Comparison of ENCODE assay signal across 25 cellular contexts in the genomic region with DNA sequence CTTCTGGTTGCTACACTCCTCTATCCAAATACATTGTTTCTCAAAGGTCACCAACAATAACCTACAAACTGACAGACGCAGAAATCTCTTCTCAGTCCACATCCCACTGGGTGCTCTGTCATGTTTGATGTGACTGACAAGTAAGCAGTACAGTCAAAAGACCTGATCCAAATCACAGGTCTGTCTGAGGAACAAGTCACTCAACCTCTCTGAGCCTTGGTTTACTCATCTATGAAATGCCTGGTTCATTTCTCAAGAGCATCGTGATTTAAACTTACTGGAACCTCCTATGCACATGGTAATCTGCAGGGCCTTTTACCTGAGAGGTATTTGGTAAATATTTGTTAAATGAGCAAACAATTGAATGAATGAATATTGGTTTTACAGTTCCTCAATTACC. TPM values are rescaled to one million over a fixed set of nuclear protein-coding genes. Genes with fewer than 3 reads are reported as not detected.
A peak's percentile ranks its signal among the peaks of the same experiment; 100 is the strongest.
DNase-seq lines count a peak whose midpoint lies in the region; ATAC-seq, FAIRE-seq and TF ChIP-seq lines count a peak whose summit lies in the region.
"Had no signal": no experiment of that assay in that cellular context is flagged by ENCODE, and none has a peak within 500 bp of the region (broad histone marks: within the 10 kb centered on the region; RNA-seq: fewer than 3 reads in every experiment).

No MANE protein-coding gene starts in this region.

- peaks cover 4% of the 10 kb centered on the region for H3K27me3 Mint-ChIP-seq in activated CD4-positive, alpha-beta T cell treated with anti-CD3 and anti-CD28 coated beads for 36 hours
- H3K27me3 Mint-ChIP-seq in astrocyte (ENCODE audit: low read depth, unreplicated experiment) (peaks cover 7% of the 10 kb centered on the region), neural progenitor cell (ENCODE audit: insufficient read depth, low read depth) (peaks cover 5% of the 10 kb centered on the region)

- no peak for TF ChIP-seq CTCF in astrocyte (IDR thresholded peaks at IDR 0.05; ENCODE audit: insufficient read depth, low read depth, low read length)
- TF ChIP-seq CTCF in neural progenitor cell (IDR thresholded peaks at IDR 0.05): no peak
- TF ChIP-seq CTCF in left ventricle myocardium inferior (IDR thresholded peaks at IDR 0.05; ENCODE audit: borderline replicate concordance): no peak

- POLR2A ChIA-PET in activated CD4-positive, alpha-beta T cell treated with anti-CD3 and anti-CD28 coated beads for 36 hours (lab: Charles Lee): no interaction called here

- H4K20me1 ChIP-seq in astrocyte (ENCODE audit: insufficient read depth, low read length): no peaks in the 10 kb centered on the region
- no peaks in the 10 kb centered on the region for H4K20me1 ChIP-seq in neural progenitor cell (ENCODE audit: low read depth)
- H4K20me1 ChIP-seq: BLaER1 treated with 17β-estradiol and CSF1 and Interleukin-3, amounts not matched to agents 10 nM and 100 nM had no signal

- peak; percentile 40 for ATAC-seq in activated CD4-positive, alpha-beta T cell treated with anti-CD3 and anti-CD28 coated beads for 36 hours
- ATAC-seq in GM18517 (IDR thresholded peaks at IDR 0.05; ENCODE audit: unreplicated experiment) (no peak), HG02981 (IDR thresholded peaks at IDR 0.05; ENCODE audit: unreplicated experiment) (no peak)

- H3K36me3 ChIP-seq in astrocyte (ENCODE audit: insufficient read depth, low read length) (no peaks in the 10 kb centered on the region), neural progenitor cell (no peaks in the 10 kb centered on the region), left ventricle myocardium inferior (no peaks in the 10 kb centered on the region)
- H3K36me3 ChIP-seq: BLaER1 treated with 17β-estradiol and CSF1 and Interleukin-3, amounts not matched to agents 10 nM and 100 nM had no signal

- no peaks in the 10 kb centered on the region for H3K4me1 ChIP-seq in astrocyte (ENCODE audit: insufficient read depth, low read length)
- H3K4me1 ChIP-seq in neural progenitor cell: peaks cover 5% of the 10 kb centered on the region
- H3K4me1 ChIP-seq in left ventricle myocardium inferior: peaks cover 5% of the 10 kb centered on the region

- H2AFZ ChIP-seq in astrocyte (ENCODE audit: low read depth, low read length) (no peak overlapping the region), neural progenitor cell (replicated peaks) (peak overlapping the region; percentile 9)

- no peaks in the 10 kb centered on the region for H3F3A ChIP-seq in neural progenitor cell (ENCODE audit: low read depth)

- H3K9me3 ChIP-seq in astrocyte (ENCODE audit: insufficient read depth, low read depth, low read length) (no peaks in the 10 kb centered on the region), neural progenitor cell (ENCODE audit: low read depth) (no peaks in the 10 kb centered on the region), left ventricle myocardium inferior (replicated peaks) (no peaks in the 10 kb centered on the region)
- H3K9me3 ChIP-seq: BLaER1 treated with 17β-estradiol and CSF1 and Interleukin-3, amounts not matched to agents 10 nM and 100 nM had no signal

- no peak overlapping the region for H3K27ac ChIP-seq in astrocyte (ENCODE audit: low read depth, low read length)
- H3K27ac ChIP-seq in neural progenitor cell: no peak overlapping the region
- H3K27ac ChIP-seq in left ventricle myocardium inferior (replicated peaks): no peak overlapping the region
- H3K27ac ChIP-seq: 22Rv1; BLaER1 treated with 17β-estradiol and CSF1 and Interleukin-3, amounts not matched to agents 10 nM and 100 nM had no signal

- H3K4me3 Mint-ChIP-seq in activated CD4-positive, alpha-beta T cell treated with anti-CD3 and anti-CD28 coated beads for 36 hours: no peak overlapping the region
- H3K4me3 Mint-ChIP-seq in astrocyte (ENCODE audit: unreplicated experiment) (no peak overlapping the region), neural progenitor cell (no peak overlapping the region)
- H3K4me3 Mint-ChIP-seq: CD8-positive, alpha-beta T cell had no signal

- H3K4me3 ChIP-seq in astrocyte (ENCODE audit: insufficient read depth, low read depth, low read length) (no peak overlapping the region), neural progenitor cell (no peak overlapping the region), left ventricle myocardium inferior (no peak overlapping the region)
- H3K4me3 ChIP-seq: BLaER1 treated with 17β-estradiol and CSF1 and Interleukin-3, amounts not matched to agents 10 nM and 100 nM had no signal

- no peaks in the 10 kb centered on the region for H3K79me2 ChIP-seq in astrocyte (ENCODE audit: insufficient read depth, low read length)
- no peaks in the 10 kb centered on the region for H3K79me2 ChIP-seq in neural progenitor cell (ENCODE audit: low read depth)

- peaks cover 18% of the 10 kb centered on the region for H3K4me1 Mint-ChIP-seq in activated CD4-positive, alpha-beta T cell treated with anti-CD3 and anti-CD28 coated beads for 36 hours
- no peaks in the 10 kb centered on the region for H3K4me1 Mint-ChIP-seq in astrocyte (ENCODE audit: low read depth, unreplicated experiment)
- H3K4me1 Mint-ChIP-seq in neural progenitor cell: no peaks in the 10 kb centered on the region

- CTCF ChIA-PET in activated CD4-positive, alpha-beta T cell treated with anti-CD3 and anti-CD28 coated beads for 36 hours (lab: Charles Lee): interaction anchor here (0.7 to 3.7 kb wide), 6 partner anchors 19 to 203 kb away, joined by 3 to 17 read pairs (median 3); no protein-coding TSS in a partner anchor

- H3K27me3 ChIP-seq in astrocyte (ENCODE audit: insufficient read depth, low read length): no peaks in the 10 kb centered on the region
- no peaks in the 10 kb centered on the region for H3K27me3 ChIP-seq in neural progenitor cell
- H3K27me3 ChIP-seq in left ventricle myocardium inferior (ENCODE audit: low read depth): peaks cover 5% of the 10 kb centered on the region
- H3K27me3 ChIP-seq: BLaER1 treated with 17β-estradiol and CSF1 and Interleukin-3, amounts not matched to agents 10 nM and 100 nM had no signal

- intact Hi-C loops in activated CD4-positive, alpha-beta T cell treated with anti-CD3 and anti-CD28 coated beads for 36 hours (cut with DNase I, micrococcal nuclease): loop anchor here (5.0 to 10.0 kb wide), 8 partner anchors 52 to 548 kb away; a partner anchor contains a TSS
- intact Hi-C loops in left ventricle myocardium inferior (cut with micrococcal nuclease): loop anchor here (10.0 kb wide), 1 partner anchor 161 kb away; no protein-coding TSS in a partner anchor

- no peaks in the 10 kb centered on the region for H3K36me3 Mint-ChIP-seq in activated CD4-positive, alpha-beta T cell treated with anti-CD3 and anti-CD28 coated beads for 36 hours (ENCODE audit: low read depth)
- no peaks in the 10 kb centered on the region for H3K36me3 Mint-ChIP-seq in astrocyte (ENCODE audit: low read depth, unreplicated experiment)
- no peaks in the 10 kb centered on the region for H3K36me3 Mint-ChIP-seq in neural progenitor cell
- H3K36me3 Mint-ChIP-seq: CD8-positive, alpha-beta T cell had no signal

- peak; percentile 84 for FAIRE-seq in GM19239 (lab: Jason Lieb, UNC)
- FAIRE-seq in astrocyte (lab: Jason Lieb, UNC): no peak

- no peak overlapping the region for H3K27ac Mint-ChIP-seq in activated CD4-positive, alpha-beta T cell treated with anti-CD3 and anti-CD28 coated beads for 36 hours
- H3K27ac Mint-ChIP-seq in astrocyte (ENCODE audit: unreplicated experiment) (peak overlapping the region; percentile 13), neural progenitor cell (no peak overlapping the region)

- no peak overlapping the region for H3K4me2 ChIP-seq in astrocyte (ENCODE audit: low read length)
- H3K4me2 ChIP-seq in neural progenitor cell: no peak overlapping the region

- DNase-seq in activated CD4-positive, alpha-beta T cell treated with anti-CD3 and anti-CD28 coated beads for 36 hours: no peak
- DNase-seq in activated CD4-positive, alpha-beta T cell treated with anti-CD3 and anti-CD28 coated beads for 48 hours: no peak
- DNase-seq in GM19239 (ENCODE audit: insufficient read length, low spot score) (no peak), astrocyte (ENCODE audit: low read depth) (no peak), neural progenitor cell (ENCODE audit: low spot score) (no peak), left ventricle myocardium inferior (no peak)
- DNase-seq: ACHN, Calu3, DMS153, GOT3, IMR-90, MV-4-11, NCI-H1694, NCI-H2081, NCI-H446 treated with DMSO at 0.1 percent for 48 hours, NCI-H526 treated with DMSO at 0.1 percent for 48 hours, PC-3, SHP77 had no signal

- H3K9ac ChIP-seq in astrocyte (ENCODE audit: low read length) (no peak overlapping the region), neural progenitor cell (no peak overlapping the region)
- H3K9ac ChIP-seq: BLaER1 treated with 17β-estradiol and CSF1 and Interleukin-3, amounts not matched to agents 10 nM and 100 nM had no signal

- no peaks in the 10 kb centered on the region for H3K9me3 Mint-ChIP-seq in activated CD4-positive, alpha-beta T cell treated with anti-CD3 and anti-CD28 coated beads for 36 hours (ENCODE audit: low read depth)
- H3K9me3 Mint-ChIP-seq in astrocyte (ENCODE audit: unreplicated experiment) (no peaks in the 10 kb centered on the region), neural progenitor cell (no peaks in the 10 kb centered on the region)
- H3K9me3 Mint-ChIP-seq: CD8-positive, alpha-beta T cell had no signal

RNA-seq across cellular contexts. Expression of a gene that starts 5.5 kb away (rescaled TPM):
- total RNA-seq in activated CD4-positive, alpha-beta T cell treated with anti-CD3 and anti-CD28 coated beads for 36 hours: not detected
- total RNA-seq in astrocyte (0.16 TPM in 1 of 2 replicates, not detected in the other), neural progenitor cell (ENCODE audit: low replicate concordance) (not detected in 2 replicates), left ventricle myocardium inferior (not detected)
- total RNA-seq: CD8-positive, alpha-beta T cell; G401; IMR-90; RPMI7951 had no signal

RNA-seq across cellular contexts. Expression of a gene that starts 47.1 kb away (rescaled TPM):
- not detected for total RNA-seq in activated CD4-positive, alpha-beta T cell treated with anti-CD3 and anti-CD28 coated beads for 36 hours
- total RNA-seq in astrocyte: not detected in 2 replicates
- not detected in 2 replicates for total RNA-seq in neural progenitor cell (ENCODE audit: low replicate concordance)
- total RNA-seq in left ventricle myocardium inferior: not detected
- total RNA-seq: Calu3; CD8-positive, alpha-beta T cell; G401; IMR-90; PC-3; RPMI7951 had no signal

RNA-seq across cellular contexts. Expression of a gene that starts 51.6 kb away (rescaled TPM):
- 1 to 10 TPM; 3.8 TPM for total RNA-seq in activated CD4-positive, alpha-beta T cell treated with anti-CD3 and anti-CD28 coated beads for 36 hours
- total RNA-seq in astrocyte (1.0 and 1.3 TPM in 2 replicates), neural progenitor cell (ENCODE audit: low replicate concordance) (12.5 and 54.8 TPM in 2 replicates), left ventricle myocardium inferior (1.6 TPM)
- total RNA-seq: Calu3, G401 had no signal

RNA-seq across cellular contexts. Expression of a gene that starts 51.6 kb away (rescaled TPM):
- under 1 TPM; 0.09 to 0.12 TPM for total RNA-seq in activated CD4-positive, alpha-beta T cell treated with anti-CD3 and anti-CD28 coated beads for 36 hours
- not detected in 2 replicates for total RNA-seq in astrocyte
- not detected in 2 replicates for total RNA-seq in neural progenitor cell (ENCODE audit: low replicate concordance)
- total RNA-seq in left ventricle myocardium inferior: not detected
- total RNA-seq: Calu3; CD8-positive, alpha-beta T cell; G401; IMR-90; PC-3; RPMI7951 had no signal
